ENCODE assay signal across 30 cellular contexts in the genomic region with DNA sequence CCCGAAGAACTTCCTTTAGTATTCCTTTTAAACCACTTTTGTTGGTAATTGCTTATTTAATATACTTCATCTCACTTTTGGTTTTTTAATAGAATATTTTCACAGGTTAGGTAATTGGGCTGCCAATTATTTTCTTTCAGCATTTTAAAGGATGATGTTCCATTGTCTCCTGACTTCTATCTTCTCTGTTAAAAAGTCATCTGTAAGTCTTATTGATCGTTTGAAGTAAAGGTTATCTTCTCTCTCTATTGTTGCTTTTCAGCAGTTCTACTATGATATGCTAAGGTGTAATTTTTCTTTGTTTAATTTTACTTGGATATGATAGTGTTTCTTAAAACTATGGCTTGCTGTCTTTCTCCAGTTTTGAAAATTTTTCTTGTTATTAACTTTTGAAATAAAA.
"Had no signal": no experiment of that assay in that cellular context is flagged by ENCODE, and none has a peak within 500 bp of the region (broad histone marks: within the 10 kb centered on the region; RNA-seq: fewer than 3 reads in every experiment).

No MANE protein-coding gene starts in this region.

- H3K27ac ChIP-seq: colonic mucosa, esophagus squamous epithelium, neutrophil, pancreas, suprapubic skin, transverse colon, upper lobe of right lung, uterus had no signal

- H3K9me3 ChIP-seq: colonic mucosa, neutrophil, uterus had no signal

- FAIRE-seq: endometrium, keratinocyte, pancreas had no signal

- H3K36me3 Mint-ChIP-seq: memory B cell; naive B cell; natural killer cell treated with Interleukin-12 subunit alpha and Interleukin-12 subunit beta and Interleukin-15 and Interleukin-18, amount 100 ng/mL, for 72 hours had no signal

- DNase-seq: colonic mucosa; dermis blood vessel endothelial cell; effector memory CD8-positive, alpha-beta T cell; erythroblast; esophagus squamous epithelium; foreskin melanocyte; head of caudate nucleus; mucosa of descending colon; naive B cell; pancreas; stimulated activated CD4-positive, alpha-beta T cell treated with anti-CD3 and anti-CD28 coated beads, Interleukin-12 subunit alpha, Interleukin-12 subunit beta, amount 100 ng/mL, for 4 hours; stimulated activated CD4-positive, alpha-beta T cell treated with anti-CD3 and anti-CD28 coated beads, Interleukin-1b, Interleukin-23, amount 100 ng/mL, for 48 hours; stimulated activated CD4-positive, alpha-beta T cell treated with anti-CD3 and anti-CD28 coated beads, Interleukin-4, amount 100 ng/mL, for 1 hour; stimulated activated CD8-positive, alpha-beta memory T cell treated with anti-CD3 and anti-CD28 coated beads, Interleukin-4, amount 100 ng/mL, for 48 hours; stimulated activated naive CD4-positive, alpha-beta T cell; stimulated activated naive CD8-positive, alpha-beta T cell treated with anti-CD3 and anti-CD28 coated beads, Interleukin-15, amount 100 ng/mL, for 72 hours; transverse colon; upper lobe of right lung; uterus had no signal

- H3K4me3 ChIP-seq: colonic mucosa, esophagus squamous epithelium, lung, mucosa of descending colon, pancreas, smooth muscle cell, suprapubic skin, transverse colon, upper lobe of right lung, uterus had no signal

- H3K4me3 Mint-ChIP-seq: effector memory CD8-positive, alpha-beta T cell; memory B cell; mesothelial cell of epicardium; naive B cell; natural killer cell treated with Interleukin-12 subunit alpha and Interleukin-12 subunit beta and Interleukin-15 and Interleukin-18, amount 100 ng/mL, for 72 hours; neural crest cell; stimulated activated naive CD8-positive, alpha-beta T cell treated with anti-CD3 and anti-CD28 coated beads, Interleukin-15, amount 100 ng/mL, for 72 hours had no signal

- H3K4me1 Mint-ChIP-seq: memory B cell; mesothelial cell of epicardium; naive B cell; neural crest cell; stimulated activated naive CD8-positive, alpha-beta T cell treated with anti-CD3 and anti-CD28 coated beads, Interleukin-15, amount 100 ng/mL, for 72 hours had no signal

- H3K27ac Mint-ChIP-seq: effector memory CD8-positive, alpha-beta T cell; memory B cell; mesothelial cell of epicardium; naive B cell; natural killer cell treated with Interleukin-12 subunit alpha and Interleukin-12 subunit beta and Interleukin-15 and Interleukin-18, amount 100 ng/mL, for 72 hours; stimulated activated naive CD8-positive, alpha-beta T cell treated with anti-CD3 and anti-CD28 coated beads, Interleukin-15, amount 100 ng/mL, for 72 hours had no signal

- H3K36me3 ChIP-seq: colonic mucosa, esophagus squamous epithelium, neutrophil, pancreas, suprapubic skin, transverse colon, upper lobe of right lung, uterus had no signal

- H3K27me3 ChIP-seq: colonic mucosa, esophagus squamous epithelium, neutrophil, pancreas, suprapubic skin, transverse colon, upper lobe of right lung, uterus had no signal

- H3K27me3 Mint-ChIP-seq: effector memory CD8-positive, alpha-beta T cell; memory B cell; naive B cell; natural killer cell treated with Interleukin-12 subunit alpha and Interleukin-12 subunit beta and Interleukin-15 and Interleukin-18, amount 100 ng/mL, for 72 hours; stimulated activated naive CD8-positive, alpha-beta T cell treated with anti-CD3 and anti-CD28 coated beads, Interleukin-15, amount 100 ng/mL, for 72 hours had no signal

- H3K4me1 ChIP-seq: colonic mucosa, esophagus squamous epithelium, pancreas, suprapubic skin, transverse colon, upper lobe of right lung, uterus had no signal

- ATAC-seq: effector memory CD8-positive, alpha-beta T cell; mucosa of descending colon; natural killer cell treated with Interleukin-12 subunit alpha and Interleukin-12 subunit beta and Interleukin-15 and Interleukin-18, amount 100 ng/mL, for 72 hours; pancreas; sciatic nerve; stimulated activated naive CD8-positive, alpha-beta T cell treated with anti-CD3 and anti-CD28 coated beads, Interleukin-15, amount 100 ng/mL, for 72 hours; upper lobe of right lung had no signal

- H3K4me2 ChIP-seq: smooth muscle cell had no signal
